ENCODE assay signal across 25 cellular contexts in the genomic region with DNA sequence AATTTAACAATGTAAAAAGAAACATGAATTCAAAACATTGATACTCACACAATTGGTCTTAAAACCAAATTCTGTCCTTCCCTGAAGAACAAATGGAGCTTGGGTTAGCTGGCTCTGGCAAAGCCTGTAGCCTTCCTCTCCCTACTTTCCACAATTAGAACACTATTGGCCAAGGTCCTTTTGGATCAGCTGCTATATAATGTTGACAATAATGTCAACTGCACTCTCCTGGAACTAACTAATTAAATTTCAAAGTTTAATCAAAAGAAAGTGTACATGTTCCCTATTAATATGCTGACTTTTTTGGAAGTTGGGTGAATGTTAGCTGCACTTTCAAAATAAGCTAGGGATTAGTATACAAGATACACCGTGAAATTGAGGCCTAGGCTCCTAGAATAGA.
"Had no signal": no experiment of that assay in that cellular context is flagged by ENCODE, and none has a peak within 500 bp of the region (broad histone marks: within the 10 kb centered on the region; RNA-seq: fewer than 3 reads in every experiment).

No MANE protein-coding gene starts in this region.

- H3K36me3 ChIP-seq: adrenal gland, neutrophil had no signal

- H3K27ac ChIP-seq: adrenal gland, body of pancreas, neutrophil had no signal

- H3K4me1 ChIP-seq: body of pancreas had no signal

- DNase-seq: activated CD4-positive, alpha-beta memory T cell treated with anti-CD3 and anti-CD28 coated beads for 36 hours; activated CD4-positive, alpha-beta T cell treated with anti-CD3 and anti-CD28 coated beads, Interleukin-2, amount 10 ng/mL, durations not matched to agents 24 days and 14 days; activated CD4-positive, CD25-positive, alpha-beta regulatory T cell treated with anti-CD3 and anti-CD28 coated beads, Interleukin-2, amount 50 U/mL, for 72 hours; activated CD8-positive, alpha-beta memory T cell treated with anti-CD3 and anti-CD28 coated beads, Interleukin-2, amount 50 U/mL, for 4 hours; activated effector memory CD4-positive, alpha-beta T cell treated with anti-CD3 and anti-CD28 coated beads, Interleukin-2, amount 50 U/mL, for 16 hours; activated naive CD4-positive, alpha-beta T cell treated with anti-CD3 and anti-CD28 coated beads for 36 hours; activated naive CD8-positive, alpha-beta T cell treated with anti-CD3 and anti-CD28 coated beads for 36 hours; activated T-cell treated with anti-CD3 and anti-CD28 coated beads, Interleukin-2, amount 50 U/mL, for 1 hour; adrenal gland; aorta; body of pancreas; cortex of kidney; effector memory CD8-positive, alpha-beta T cell; erythroblast; islet precursor cell; naive B cell; nephron progenitor cell; retina; stimulated activated CD4-positive, alpha-beta T cell treated with anti-CD3 and anti-CD28 coated beads, Interleukin-15, amount 100 ng/mL, for 24 hours; stimulated activated CD4-positive, alpha-beta T cell treated with anti-CD3 and anti-CD28 coated beads, Interleukin-2, amount 100 ng/mL, for 24 hours; stimulated activated naive CD4-positive, alpha-beta T cell; T-helper 9 cell; trophoblast cell had no signal

- FAIRE-seq: urothelium cell line had no signal

- H3K4me3 ChIP-seq: adrenal gland, body of pancreas had no signal

- H3K9me3 ChIP-seq: adrenal gland, body of pancreas, neutrophil had no signal

- H3K27me3 ChIP-seq: adrenal gland, body of pancreas, neutrophil had no signal
